Comparison of ENCODE assay signal across 7 cellular contexts in the genomic region with DNA sequence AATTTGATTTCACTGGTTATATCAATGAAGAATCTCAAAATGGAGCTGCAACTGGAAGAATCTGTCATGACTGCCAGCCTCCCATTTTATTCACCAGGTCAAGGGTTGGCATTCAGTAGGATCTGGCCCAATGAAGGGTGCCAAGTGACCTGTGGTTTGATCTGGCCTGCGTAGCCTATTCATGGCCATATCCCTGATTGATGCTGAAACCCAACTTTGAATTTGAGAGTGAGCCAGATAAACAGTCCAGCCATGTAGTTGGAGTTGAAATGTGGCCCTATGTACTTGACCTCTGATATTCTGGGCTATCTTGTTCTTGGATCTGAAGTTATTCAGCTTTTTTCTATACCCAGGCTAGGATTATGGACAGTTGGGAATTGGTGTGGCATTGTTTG. TPM values are rescaled to one million over a fixed set of nuclear protein-coding genes. Genes with fewer than 3 reads are reported as not detected.
DNase-seq lines count a peak whose midpoint lies in the region; ATAC-seq and TF ChIP-seq lines count a peak whose summit lies in the region.

No MANE protein-coding gene starts in this region.

- TF ChIP-seq POLR2A in HCT116 (IDR thresholded peaks at IDR 0.05; ENCODE audit: borderline replicate concordance, extremely low read depth, insufficient read depth, insufficient read length) = no peak

- H3K4me3 Mint-ChIP-seq in activated B cell treated with CpG ODN at 0.5 μM for 24 hours = peak overlapping the region; percentile 98
- H3K4me3 Mint-ChIP-seq in stimulated activated effector memory CD8-positive, alpha-beta T cell treated with anti-CD3 and anti-CD28 coated beads, Interleukin-12 subunit alpha, Interleukin-12 subunit beta, amount 100 ng/mL, for 72 hours = peak overlapping the region; percentile 99

- H4K20me1 ChIP-seq in HCT116 (ENCODE audit: insufficient read depth) = no peaks in the 10 kb centered on the region

- POLR2A ChIA-PET in HCT116 (lab: Charles Lee) (no interaction called here), activated B cell treated with CpG ODN at 0.5 μM for 24 hours (lab: Charles Lee) (interaction anchor here (0.6 to 2.3 kb wide), 2 partner anchors 8 to 232 kb away, joined by 3 to 16 read pairs; no protein-coding TSS in a partner anchor)

- no peaks in the 10 kb centered on the region for H3K27me3 Mint-ChIP-seq in activated B cell treated with CpG ODN at 0.5 μM for 24 hours

- peaks cover 65% of the 10 kb centered on the region for H3K79me2 ChIP-seq in HCT116 (ENCODE audit: insufficient read depth, low read length)

- H3K9ac ChIP-seq in HCT116 (ENCODE audit: low read length) = peak overlapping the region; percentile 98

- H3K27ac ChIP-seq in HCT116 (ENCODE audit: low read depth, low read length) (no peak overlapping the region), right cardiac atrium (ENCODE audit: low read length) (peak overlapping the region; percentile 3)

- no peaks in the 10 kb centered on the region for H3K9me3 ChIP-seq in HCT116 (ENCODE audit: control insufficient read depth in 1 of 2, insufficient read depth in 1 of 2, low read depth in 1 of 2, low read length in 2 of 2)
- H3K9me3 ChIP-seq in right cardiac atrium (ENCODE audit: control insufficient read depth, low read length) = no peaks in the 10 kb centered on the region

- no peaks in the 10 kb centered on the region for H3K9me2 ChIP-seq in HCT116 (ENCODE audit: insufficient read depth)

- DNase-seq in HCT116 (ENCODE audit: low read depth, low spot score) (no peak), activated B cell treated with CpG ODN at 0.5 μM for 24 hours (no peak), right cardiac atrium (peak in 1 of 3 donors; percentile 16), NCI-H128 (lab: John Stamatoyannopoulos, UW; ENCODE audit: unreplicated experiment) (no peak), GM19238 (ENCODE audit: insufficient read length, low spot score) (no peak)
- DNase-seq in stimulated activated effector memory CD8-positive, alpha-beta T cell treated with anti-CD3 and anti-CD28 coated beads, Interleukin-12 subunit alpha, Interleukin-12 subunit beta, amount 100 ng/mL, for 72 hours (ENCODE audit: low spot score in 2 of 2) = no peak

- no peak for TF ChIP-seq CTCF in HCT116 (IDR thresholded peaks at IDR 0.05 in 2 of 3, conservative IDR thresholded peaks at IDR 0.05 in 1 of 3; ENCODE audit: borderline replicate concordance in 1 of 3, insufficient read depth in 1 of 3, low read depth in 2 of 3, low read length in 2 of 3)
- TF ChIP-seq CTCF in activated B cell treated with CpG ODN at 0.5 μM for 24 hours (IDR thresholded peaks at IDR 0.05) = no peak

- peak overlapping the region; percentile 86 for H3K4me2 ChIP-seq in HCT116 (ENCODE audit: low read length)

- no peaks in the 10 kb centered on the region for H3K9me3 Mint-ChIP-seq in activated B cell treated with CpG ODN at 0.5 μM for 24 hours
- H3K9me3 Mint-ChIP-seq in stimulated activated effector memory CD8-positive, alpha-beta T cell treated with anti-CD3 and anti-CD28 coated beads, Interleukin-12 subunit alpha, Interleukin-12 subunit beta, amount 100 ng/mL, for 72 hours = no peaks in the 10 kb centered on the region

- H3K4me3 ChIP-seq in HCT116 (replicated peaks in 1 of 2; ENCODE audit: low read depth in 1 of 2, low read length in 2 of 2) (peak overlapping the region; percentile 90 to 97), right cardiac atrium (ENCODE audit: low read length) (peak overlapping the region; percentile 84)

- CTCF ChIA-PET in HCT116 (lab: Charles Lee) = no interaction called here
- CTCF ChIA-PET in activated B cell treated with CpG ODN at 0.5 μM for 24 hours (lab: Charles Lee) = no interaction called here

- BruUV-seq in HCT116 (replicated peaks; lab: Mats Ljungman, UMichigan) = no TSS peak

- peaks cover 17% of the 10 kb centered on the region for H3K36me3 Mint-ChIP-seq in activated B cell treated with CpG ODN at 0.5 μM for 24 hours (ENCODE audit: low read depth)
- H3K36me3 Mint-ChIP-seq in stimulated activated effector memory CD8-positive, alpha-beta T cell treated with anti-CD3 and anti-CD28 coated beads, Interleukin-12 subunit alpha, Interleukin-12 subunit beta, amount 100 ng/mL, for 72 hours = peaks cover 23% of the 10 kb centered on the region

- H3K27ac Mint-ChIP-seq in activated B cell treated with CpG ODN at 0.5 μM for 24 hours = peak overlapping the region; percentile 50
- peak overlapping the region; percentile 100 for H3K27ac Mint-ChIP-seq in stimulated activated effector memory CD8-positive, alpha-beta T cell treated with anti-CD3 and anti-CD28 coated beads, Interleukin-12 subunit alpha, Interleukin-12 subunit beta, amount 100 ng/mL, for 72 hours

- peaks cover 0 to 5% of the 10 kb centered on the region in 2 experiments; a peak in 1 of 4 replicates for H3K36me3 ChIP-seq in HCT116 (ENCODE audit: control insufficient read depth in 1 of 2, insufficient read depth in 2 of 2, low read length in 2 of 2)

- RAD21 ChIA-PET in HCT116 (lab: Charles Lee; ENCODE audit: low non-redundant PET in 1 of 2, low total read pairs in 2 of 2, uncharacterized antibody in 2 of 2, unreplicated experiment in 2 of 2) = no interaction called here

- 63% methylated on average over 1 of the region's 1 CpG for WGBS in right cardiac atrium

- intact Hi-C loops in HCT116 (cut with micrococcal nuclease) = no loop called here
- intact Hi-C loops in activated B cell treated with CpG ODN at 0.5 μM for 24 hours (cut with micrococcal nuclease) = loop anchor here (5.0 kb wide), 2 partner anchors 367 to 1257 kb away; a partner anchor contains a TSS
- intact Hi-C loops in right cardiac atrium (cut with DNase I) = loop anchor here in 2 of 4 donors (10.0 kb wide), 1 partner anchor 224 kb away; no protein-coding TSS in a partner anchor

- no peak for ATAC-seq in HCT116
- ATAC-seq in activated B cell treated with CpG ODN at 0.5 μM for 24 hours (ENCODE audit: low read depth) = no peak
- ATAC-seq in right cardiac atrium = no peak
- ATAC-seq in stimulated activated effector memory CD8-positive, alpha-beta T cell treated with anti-CD3 and anti-CD28 coated beads, Interleukin-12 subunit alpha, Interleukin-12 subunit beta, amount 100 ng/mL, for 72 hours = no peak
- no peak for ATAC-seq in HG02623 (IDR thresholded peaks at IDR 0.05; ENCODE audit: unreplicated experiment)

- H3K27me3 ChIP-seq in HCT116 (ENCODE audit: insufficient read depth, low read length) (no peaks in the 10 kb centered on the region), right cardiac atrium (ENCODE audit: control insufficient read depth, insufficient read depth) (no peaks in the 10 kb centered on the region)

- H3K4me1 ChIP-seq in HCT116 (ENCODE audit: control insufficient read depth in 1 of 2, insufficient read depth in 2 of 2, low read length in 2 of 2) (peaks cover 13 to 37% of the 10 kb centered on the region in 2 experiments; a peak in 3 of 4 replicates), right cardiac atrium (ENCODE audit: control insufficient read depth, insufficient read depth, low read length) (peaks cover 7% of the 10 kb centered on the region)

- H3K4me1 Mint-ChIP-seq in activated B cell treated with CpG ODN at 0.5 μM for 24 hours = peaks cover 64% of the 10 kb centered on the region
- H3K4me1 Mint-ChIP-seq in stimulated activated effector memory CD8-positive, alpha-beta T cell treated with anti-CD3 and anti-CD28 coated beads, Interleukin-12 subunit alpha, Interleukin-12 subunit beta, amount 100 ng/mL, for 72 hours = peaks cover 70% of the 10 kb centered on the region

- H2AFZ ChIP-seq in HCT116 (ENCODE audit: low read depth, low read length, poor library complexity, severe bottlenecking) = no peak overlapping the region

- TF ChIP-seq RAD21 in HCT116 (IDR thresholded peaks at IDR 0.05; ENCODE audit: low read depth) = no peak

TF ChIP-seq in HCT116, 20 proteins besides CTCF, POLR2A, EP300 and RAD21 (continues in another document):
- TF ChIP-seq, protein P1, sequence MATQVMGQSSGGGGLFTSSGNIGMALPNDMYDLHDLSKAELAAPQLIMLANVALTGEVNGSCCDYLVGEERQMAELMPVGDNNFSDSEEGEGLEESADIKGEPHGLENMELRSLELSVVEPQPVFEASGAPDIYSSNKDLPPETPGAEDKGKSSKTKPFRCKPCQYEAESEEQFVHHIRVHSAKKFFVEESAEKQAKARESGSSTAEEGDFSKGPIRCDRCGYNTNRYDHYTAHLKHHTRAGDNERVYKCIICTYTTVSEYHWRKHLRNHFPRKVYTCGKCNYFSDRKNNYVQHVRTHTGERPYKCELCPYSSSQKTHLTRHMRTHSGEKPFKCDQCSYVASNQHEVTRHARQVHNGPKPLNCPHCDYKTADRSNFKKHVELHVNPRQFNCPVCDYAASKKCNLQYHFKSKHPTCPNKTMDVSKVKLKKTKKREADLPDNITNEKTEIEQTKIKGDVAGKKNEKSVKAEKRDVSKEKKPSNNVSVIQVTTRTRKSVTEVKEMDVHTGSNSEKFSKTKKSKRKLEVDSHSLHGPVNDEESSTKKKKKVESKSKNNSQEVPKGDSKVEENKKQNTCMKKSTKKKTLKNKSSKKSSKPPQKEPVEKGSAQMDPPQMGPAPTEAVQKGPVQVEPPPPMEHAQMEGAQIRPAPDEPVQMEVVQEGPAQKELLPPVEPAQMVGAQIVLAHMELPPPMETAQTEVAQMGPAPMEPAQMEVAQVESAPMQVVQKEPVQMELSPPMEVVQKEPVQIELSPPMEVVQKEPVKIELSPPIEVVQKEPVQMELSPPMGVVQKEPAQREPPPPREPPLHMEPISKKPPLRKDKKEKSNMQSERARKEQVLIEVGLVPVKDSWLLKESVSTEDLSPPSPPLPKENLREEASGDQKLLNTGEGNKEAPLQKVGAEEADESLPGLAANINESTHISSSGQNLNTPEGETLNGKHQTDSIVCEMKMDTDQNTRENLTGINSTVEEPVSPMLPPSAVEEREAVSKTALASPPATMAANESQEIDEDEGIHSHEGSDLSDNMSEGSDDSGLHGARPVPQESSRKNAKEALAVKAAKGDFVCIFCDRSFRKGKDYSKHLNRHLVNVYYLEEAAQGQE (IDR thresholded peaks at IDR 0.05; ENCODE audit: low read depth) = no peak
- TF ChIP-seq TCF7L2 (IDR thresholded peaks at IDR 0.05; ENCODE audit: borderline replicate concordance, extremely low read depth, insufficient read depth, insufficient read length) (no peak), POLR2AphosphoS5 (IDR thresholded peaks at IDR 0.05; ENCODE audit: low read depth, low read length) (no peak)
- TF ChIP-seq, protein P2, sequence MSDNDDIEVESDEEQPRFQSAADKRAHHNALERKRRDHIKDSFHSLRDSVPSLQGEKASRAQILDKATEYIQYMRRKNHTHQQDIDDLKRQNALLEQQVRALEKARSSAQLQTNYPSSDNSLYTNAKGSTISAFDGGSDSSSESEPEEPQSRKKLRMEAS (IDR thresholded peaks at IDR 0.05) = no peak

RNA-seq across cellular contexts. Expression of a gene that starts 1.5 kb away (rescaled TPM):
- 48.5 TPM for total RNA-seq in HCT116 (2021; ENCODE audit: unreplicated experiment)
- polyA plus RNA-seq in HCT116 (2012) = 17.2 and 22.2 TPM in 2 replicates
- total RNA-seq in activated B cell treated with CpG ODN at 0.5 μM for 24 hours = 48.9 and 64.6 TPM in 2 replicates
- 10 to 100 TPM; 49.0 to 54.8 (median 53.1) TPM for total RNA-seq in right cardiac atrium
- 16.9 TPM for polyA plus RNA-seq in right cardiac atrium
